Comparison of ENCODE assay signal across 30 cellular contexts in the genomic region with DNA sequence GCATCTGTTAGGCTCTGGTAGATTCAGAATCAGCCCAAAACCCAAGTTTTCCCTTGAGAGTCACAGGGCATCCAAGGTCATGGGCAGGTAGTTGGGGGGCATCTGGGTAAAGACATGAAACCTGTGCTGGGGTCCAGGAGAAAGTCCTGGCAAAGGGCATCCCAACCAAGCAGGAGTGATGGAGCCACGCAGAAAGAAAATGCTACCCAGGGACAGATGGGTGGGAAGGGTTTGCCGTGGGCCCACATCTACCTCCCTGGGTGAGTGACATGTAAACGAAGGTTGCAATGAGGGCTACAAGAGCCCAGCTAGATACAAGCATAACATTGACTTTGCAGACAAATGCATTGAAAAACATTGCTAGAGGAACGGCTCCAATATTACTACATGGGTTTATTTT.
"Had no signal": no experiment of that assay in that cellular context is flagged by ENCODE, and none has a peak within 500 bp of the region (broad histone marks: within the 10 kb centered on the region; RNA-seq: fewer than 3 reads in every experiment).

No MANE protein-coding gene starts in this region.

- H3K9me3 ChIP-seq: neutrophil, ovary, psoas muscle, right lobe of liver, thyroid gland, uterus had no signal

- H3K27ac Mint-ChIP-seq: naive thymus-derived CD8-positive, alpha-beta T cell; natural killer cell treated with Interleukin-12 subunit alpha and Interleukin-12 subunit beta and Interleukin-15 and Interleukin-18, amount 100 ng/mL, for 72 hours; nephron progenitor cell; progenitor cell of endocrine pancreas; stimulated activated effector memory CD8-positive, alpha-beta T cell treated with anti-CD3 and anti-CD28 coated beads, Interleukin-12 subunit alpha, Interleukin-12 subunit beta, amount 100 ng/mL, for 72 hours; stimulated activated naive B cell treated with anti-CD40 and anti-IgM and Interleukin-4, amounts not matched to agents 10 μg/mL and 1 μg/mL and 100 μg/mL, for 72 hours; stimulated activated naive CD8-positive, alpha-beta T cell treated with anti-CD3 and anti-CD28 coated beads, Interleukin-15, Interleukin-2, amounts not matched to agents 100 ng/mL and 50 ng/mL, for 24 hours had no signal

- H3K4me3 ChIP-seq: ovary, psoas muscle, right lobe of liver, sigmoid colon, stomach, thoracic aorta, thyroid gland, tibial nerve, upper lobe of left lung, uterus had no signal

- H3K27ac ChIP-seq: neutrophil, ovary, parathyroid adenoma, psoas muscle, right lobe of liver, sigmoid colon, stomach, thoracic aorta, thyroid gland, tibial nerve, upper lobe of left lung, uterus had no signal

- H3K36me3 Mint-ChIP-seq: stimulated activated effector memory CD8-positive, alpha-beta T cell treated with anti-CD3 and anti-CD28 coated beads, Interleukin-12 subunit alpha, Interleukin-12 subunit beta, amount 100 ng/mL, for 72 hours; stimulated activated naive B cell treated with anti-CD40 and anti-IgM and Interleukin-4, amounts not matched to agents 10 μg/mL and 1 μg/mL and 100 μg/mL, for 72 hours had no signal

- H3K4me3 Mint-ChIP-seq: naive thymus-derived CD8-positive, alpha-beta T cell; natural killer cell treated with Interleukin-12 subunit alpha and Interleukin-12 subunit beta and Interleukin-15 and Interleukin-18, amount 100 ng/mL, for 72 hours; nephron progenitor cell; neural crest cell; stimulated activated effector memory CD8-positive, alpha-beta T cell treated with anti-CD3 and anti-CD28 coated beads, Interleukin-12 subunit alpha, Interleukin-12 subunit beta, amount 100 ng/mL, for 72 hours; stimulated activated naive B cell treated with anti-CD40 and anti-IgM and Interleukin-4, amounts not matched to agents 10 μg/mL and 1 μg/mL and 100 μg/mL, for 72 hours; stimulated activated naive CD8-positive, alpha-beta T cell treated with anti-CD3 and anti-CD28 coated beads, Interleukin-15, Interleukin-2, amounts not matched to agents 100 ng/mL and 50 ng/mL, for 24 hours had no signal

- DNase-seq: naive thymus-derived CD8-positive, alpha-beta T cell; nephron progenitor cell; nucleus accumbens; ovary; posterior cingulate gyrus; psoas muscle; right cardiac atrium; right lobe of liver; sigmoid colon; small intestine; stimulated activated CD4-positive, alpha-beta T cell treated with anti-CD3 and anti-CD28 coated beads, Interleukin-15, amount 100 ng/mL, for 24 hours; stimulated activated CD4-positive, alpha-beta T cell treated with anti-CD3 and anti-CD28 coated beads, Interleukin-2, amount 100 ng/mL, for 24 hours; stimulated activated CD4-positive, alpha-beta T cell treated with anti-CD3 and anti-CD28 coated beads, Interleukin-2, amount 100 ng/mL, for 48 hours; stimulated activated CD4-positive, alpha-beta T cell treated with anti-CD3 and anti-CD28 coated beads, Interleukin-4, amount 100 ng/mL, for 24 hours; stimulated activated naive B cell treated with anti-CD40 and anti-IgM and Interleukin-4, amounts not matched to agents 10 μg/mL and 1 μg/mL and 100 μg/mL, for 72 hours; stimulated activated naive CD4-positive, alpha-beta T cell treated with Interleukin-2 at 50 U/mL for 16 hours; stomach; thyroid gland; trophoblast cell; upper lobe of left lung; uterus had no signal

- H3K36me3 ChIP-seq: neutrophil, ovary, right lobe of liver, sigmoid colon, stomach, thoracic aorta, thyroid gland, tibial nerve, upper lobe of left lung, uterus had no signal

- H3K27me3 Mint-ChIP-seq: progenitor cell of endocrine pancreas had no signal

- ATAC-seq: naive thymus-derived CD8-positive, alpha-beta T cell; natural killer cell treated with Interleukin-12 subunit alpha and Interleukin-12 subunit beta and Interleukin-15 and Interleukin-18, amount 100 ng/mL, for 72 hours; psoas muscle; right cardiac atrium; right lobe of liver; stimulated activated effector memory CD8-positive, alpha-beta T cell treated with anti-CD3 and anti-CD28 coated beads, Interleukin-12 subunit alpha, Interleukin-12 subunit beta, amount 100 ng/mL, for 72 hours; stimulated activated naive B cell treated with anti-CD40 and anti-IgM and Interleukin-4, amounts not matched to agents 10 μg/mL and 1 μg/mL and 100 μg/mL, for 72 hours had no signal

- H3K27me3 ChIP-seq: neutrophil, ovary, right lobe of liver, sigmoid colon, stomach, thyroid gland, tibial nerve, upper lobe of left lung, uterus had no signal

- H3K4me1 Mint-ChIP-seq: naive thymus-derived CD8-positive, alpha-beta T cell; nephron progenitor cell; neural crest cell; stimulated activated effector memory CD8-positive, alpha-beta T cell treated with anti-CD3 and anti-CD28 coated beads, Interleukin-12 subunit alpha, Interleukin-12 subunit beta, amount 100 ng/mL, for 72 hours had no signal

- H3K4me1 ChIP-seq: parathyroid adenoma, psoas muscle, right lobe of liver, sigmoid colon, stomach, thyroid gland, tibial nerve, upper lobe of left lung, uterus had no signal
